Comparison of ENCODE assay signal across 12 cellular contexts in genomic region chr18:12321331-12321730, GRCh38. TPM values are rescaled to one million over a fixed set of nuclear protein-coding genes. Genes with fewer than 3 reads are reported as not detected.
DNase-seq lines count a peak whose midpoint lies in the region; ATAC-seq and TF ChIP-seq lines count a peak whose summit lies in the region.
"Had no signal": no experiment of that assay in that cellular context is flagged by ENCODE, and none has a peak within 500 bp of the region (broad histone marks: within the 10 kb centered on the region; RNA-seq: fewer than 3 reads in every experiment).

No MANE protein-coding gene starts in this region.

- in situ Hi-C loops in ACHN (cut with HindIII; ENCODE audit: low pct_ligation_motif_present, low pct_unique_long_range_greater_than_20kb, low sequenced_read_pairs) = no loop called here

- peaks cover 7% of the 10 kb centered on the region for H3K4me1 ChIP-seq in body of pancreas
- H3K4me1 ChIP-seq: right lobe of liver had no signal

- H3K4me3 ChIP-seq in body of pancreas = no peak overlapping the region
- H3K4me3 ChIP-seq: right lobe of liver, SJSA1 had no signal

- intact Hi-C loops in body of pancreas (cut with DNase I) = no loop called here

- no peak for TF ChIP-seq POLR2A in body of pancreas (IDR thresholded peaks at IDR 0.05)

- H3K9me3 ChIP-seq in body of pancreas = no peaks in the 10 kb centered on the region
- H3K9me3 ChIP-seq: right lobe of liver, SJSA1 had no signal

- no peak for TF ChIP-seq CTCF in body of pancreas (IDR thresholded peaks at IDR 0.05)

- DNase-seq in ACHN (peak; percentile 70), astrocyte of the hippocampus (ENCODE audit: low read depth, low spot score) (peak; percentile 58), body of pancreas (no peak), inferior parietal cortex (ENCODE audit: extremely low spot score) (no peak)
- DNase-seq in stimulated activated CD8-positive, alpha-beta memory T cell treated with anti-CD3 and anti-CD28 coated beads, Interleukin-4, amount 100 ng/mL, for 48 hours = no peak
- DNase-seq: activated CD4-positive, alpha-beta T cell treated with anti-CD3 and anti-CD28 coated beads, Interleukin-2, amount 50 U/mL, for 1 hour; mammary epithelial cell; right lobe of liver had no signal

- peaks cover 0 to 15% of the 10 kb centered on the region in 2 donors for H3K36me3 ChIP-seq in body of pancreas (replicated peaks in 1 of 2; ENCODE audit: insufficient read depth in 1 of 2, low read depth in 2 of 2)

- WGBS in body of pancreas, 2 donors = 52% methylated on average over 3 to 4 of the region's 4 CpGs

- H3K27ac ChIP-seq in body of pancreas = no peak overlapping the region
- H3K27ac ChIP-seq: right lobe of liver, SJSA1 had no signal

- ATAC-seq in GM19397 (IDR thresholded peaks at IDR 0.05; ENCODE audit: unreplicated experiment) = peak; percentile 71
- ATAC-seq in HG02973 (IDR thresholded peaks at IDR 0.05; ENCODE audit: unreplicated experiment) = peak; percentile 47
- no peak for ATAC-seq in HG03039 (IDR thresholded peaks at IDR 0.05; ENCODE audit: unreplicated experiment)
- ATAC-seq in body of pancreas = no peak
- ATAC-seq: right lobe of liver had no signal

- H3K27me3 ChIP-seq in body of pancreas = no peaks in the 10 kb centered on the region
- H3K27me3 ChIP-seq: right lobe of liver, SJSA1 had no signal

RNA-seq across cellular contexts. Expression of gene TUBB6, which starts 13.3 kb away (rescaled TPM):
- total RNA-seq in body of pancreas = 100 to 1,000 TPM in 1 of 2 donors, 10 to 100 TPM in 1; 71.1 to 109 TPM

RNA-seq across cellular contexts. Expression of gene AFG3L2, which starts 55.7 kb away (rescaled TPM):
- 10 to 100 TPM; 30.4 to 33.6 TPM for total RNA-seq in body of pancreas

Comparison
In these comparisons a context has a peak if more than half of its experiments do, and no peak if none do; other contexts are left out.
1. DNase-seq: peak in ACHN (single experiment) and astrocyte of the hippocampus (single experiment); none in body of pancreas (0 of 4), inferior parietal cortex (single experiment) and stimulated activated CD8-positive, alpha-beta memory T cell treated with anti-CD3 and anti-CD28 coated beads, Interleukin-4, amount 100 ng/mL, for 48 hours (single experiment).
2. ATAC-seq: peak in GM19397 (single experiment) and HG02973 (single experiment); none in HG03039 (single experiment) and body of pancreas (single experiment).